9 cellular contexts compared by ENCODE assay signal in genomic region chr11:14422814-14423182, GRCh38.
A peak's percentile ranks its signal among the peaks of the same experiment; 100 is the strongest.
DNase-seq lines count a peak whose midpoint lies in the region; ATAC-seq and TF ChIP-seq lines count a peak whose summit lies in the region.
"Had no signal": no experiment of that assay in that cellular context is flagged by ENCODE, and none has a peak within 500 bp of the region (broad histone marks: within the 10 kb centered on the region; RNA-seq: fewer than 3 reads in every experiment).

No MANE protein-coding gene starts in this region.

- H3K4me2 ChIP-seq in IMR-90 (ENCODE audit: low read depth, low read length) (peak overlapping the region; percentile 40), mesendoderm (ENCODE audit: low read length) (peak overlapping the region; percentile 31)

- peak overlapping the region; percentile 99 for H2BK20ac ChIP-seq in IMR-90 (ENCODE audit: low read depth, low read length)

- H3K18ac ChIP-seq in IMR-90 (ENCODE audit: low read depth, low read length), result peak overlapping the region; percentile 43
- H3K18ac ChIP-seq in mesendoderm (ENCODE audit: low read length), result no peak overlapping the region

- H3K4me3 ChIP-seq in AG04450 (ENCODE audit: low read depth, low read length), result no peak overlapping the region
- no peak overlapping the region for H3K4me3 ChIP-seq in IMR-90 (ENCODE audit: insufficient read depth, low read depth, low read length)
- no peak overlapping the region for H3K4me3 ChIP-seq in ectodermal cell (ENCODE audit: insufficient read depth, low read depth, low read length)
- no peak overlapping the region for H3K4me3 ChIP-seq in mesendoderm (ENCODE audit: low read length)

- H3K27me3 ChIP-seq in AG04450 (ENCODE audit: control insufficient read depth, insufficient read depth, low read length) (no peaks in the 10 kb centered on the region), IMR-90 (ENCODE audit: control insufficient read depth, insufficient read depth, low read length) (no peaks in the 10 kb centered on the region), ectodermal cell (ENCODE audit: control insufficient read depth, insufficient read depth, low read length, poor library complexity, severe bottlenecking) (no peaks in the 10 kb centered on the region), mesendoderm (ENCODE audit: insufficient read depth, low read length, poor library complexity) (no peaks in the 10 kb centered on the region)

- H2BK5ac ChIP-seq in IMR-90 (ENCODE audit: low read depth, low read length, poor library complexity, severe bottlenecking) (peak overlapping the region; percentile 90), mesendoderm (ENCODE audit: low read length) (peak overlapping the region; percentile 49)

- H3K9ac ChIP-seq in IMR-90 (ENCODE audit: low read depth, low read length) (peak overlapping the region; percentile 2; the same call in 1 of the 2 replicates), mesendoderm (ENCODE audit: low read length) (peak overlapping the region; percentile 19)

- H4K20me1 ChIP-seq in IMR-90 (ENCODE audit: insufficient read depth, low read length), result no peaks in the 10 kb centered on the region

- intact Hi-C loops in IMR-90 (cut with micrococcal nuclease), result loop anchor here (2.0 to 5.0 kb wide), 2 partner anchors 40 to 64 kb away; partner anchors contain the start of gene RRAS2

- no TSS peak for BruUV-seq in IMR-90 (replicated peaks; lab: Mats Ljungman, UMichigan)

- H3K27ac ChIP-seq in AG04450 (ENCODE audit: low read depth, low read length) (peak overlapping the region; percentile 87), IMR-90 (ENCODE audit: insufficient read depth, low read length) (peak overlapping the region; percentile 67), ectodermal cell (ENCODE audit: insufficient read depth, low read depth, low read length, poor library complexity, severe bottlenecking) (peak overlapping the region; percentile 47), mesendoderm (ENCODE audit: low read depth, low read length) (no peak overlapping the region)
- H3K27ac ChIP-seq: C4-2B had no signal

- DNase-seq in AG04450 (ENCODE audit: low read depth, low spot score) (no peak), IMR-90 (no peak), mesendoderm (peak; percentile 85), NCI-H2081 (lab: John Stamatoyannopoulos, UW) (no peak), HuH-7 (ENCODE audit: low spot score) (no peak)

- peak overlapping the region; percentile 83 for H2AFZ ChIP-seq in IMR-90 (replicated peaks; ENCODE audit: low read length, poor library complexity)

- dilution Hi-C loops in IMR-90 (cut with HindIII; ENCODE audit: low sequenced_read_pairs, unreplicated experiment), result no loop called here

- TF ChIP-seq CTCF in AG04450 (IDR thresholded peaks at IDR 0.05; ENCODE audit: low read depth, low read length), result no peak
- TF ChIP-seq CTCF in IMR-90 (conservative IDR thresholded peaks at IDR 0.05; ENCODE audit: low read depth, low read length), result no peak

- CTCF ChIA-PET in AG04450 (lab: Charles Lee), result interaction anchor here (1.3 to 3.6 kb wide), 4 partner anchors 10 to 122 kb away, joined by 4 to 27 read pairs (median 7); no protein-coding TSS in a partner anchor
- CTCF ChIA-PET in IMR-90 (lab: Yijun Ruan, JAX), result interaction anchor here (1.2 to 2.3 kb wide), 3 partner anchors 9 to 123 kb away, joined by 4 to 6 read pairs (median 5); no protein-coding TSS in a partner anchor

- peak overlapping the region; percentile 98 for H4K91ac ChIP-seq in IMR-90 (ENCODE audit: insufficient read depth, low read depth, low read length)

- no peaks in the 10 kb centered on the region for H3K9me3 ChIP-seq in AG04450 (ENCODE audit: control insufficient read depth, insufficient read depth, low read length)
- no peaks in the 10 kb centered on the region for H3K9me3 ChIP-seq in IMR-90 (ENCODE audit: control insufficient read depth, insufficient read depth, low read length)
- H3K9me3 ChIP-seq in ectodermal cell (ENCODE audit: control insufficient read depth, low read length), result no peaks in the 10 kb centered on the region

- H2AK9ac ChIP-seq in IMR-90 (replicated peaks; ENCODE audit: low read depth, low read length, poor library complexity), result peak overlapping the region; percentile 85

- H2BK120ac ChIP-seq in IMR-90 (ENCODE audit: low read depth, low read length) (peak overlapping the region; percentile 100), mesendoderm (ENCODE audit: low read depth, low read length) (no peak overlapping the region)

- H3K4me1 ChIP-seq in IMR-90 (ENCODE audit: control insufficient read depth, insufficient read depth, low read length), result peaks cover 16% of the 10 kb centered on the region
- H3K4me1 ChIP-seq in ectodermal cell (ENCODE audit: control insufficient read depth, insufficient read depth, low read length), result peaks cover 18% of the 10 kb centered on the region
- H3K4me1 ChIP-seq in mesendoderm (ENCODE audit: control insufficient read depth, low read depth, low read length), result peaks cover 9% of the 10 kb centered on the region

- H3K36me3 ChIP-seq in IMR-90 (ENCODE audit: control insufficient read depth, insufficient read depth, low read length) (no peaks in the 10 kb centered on the region), ectodermal cell (ENCODE audit: control insufficient read depth, insufficient read depth, low read length) (no peaks in the 10 kb centered on the region), mesendoderm (ENCODE audit: control insufficient read depth, insufficient read depth, low read length) (no peaks in the 10 kb centered on the region)

- peaks cover 13% of the 10 kb centered on the region for H3K9me1 ChIP-seq in IMR-90 (ENCODE audit: insufficient read depth, low read length)

- peak overlapping the region; percentile 33; the same call in 1 of the 2 replicates for H4K5ac ChIP-seq in IMR-90 (ENCODE audit: low read depth, low read length)
- no peak overlapping the region for H4K5ac ChIP-seq in mesendoderm (ENCODE audit: low read length)

- H4K8ac ChIP-seq in IMR-90 (ENCODE audit: low read depth in 2 of 2, low read length in 2 of 2), result peak overlapping the region; percentile 94 to 96
- no peak overlapping the region for H4K8ac ChIP-seq in mesendoderm (ENCODE audit: low read depth, low read length)

- ATAC-seq in IMR-90 (ENCODE audit: low read depth) (peak; percentile 5), GM19397 (IDR thresholded peaks at IDR 0.05; ENCODE audit: unreplicated experiment) (no peak), GM18909 (IDR thresholded peaks at IDR 0.05; ENCODE audit: poor library complexity, unreplicated experiment) (no peak)

- TF ChIP-seq POLR2A in IMR-90 (IDR thresholded peaks at IDR 0.05; ENCODE audit: low read depth, low read length), result no peak

- TF ChIP-seq RAD21 in IMR-90 (IDR thresholded peaks at IDR 0.05; ENCODE audit: low read length), result no peak

- H3K79me2 ChIP-seq in mesendoderm (ENCODE audit: control insufficient read depth, insufficient read depth, low read length), result no peaks in the 10 kb centered on the region

- H3K79me1 ChIP-seq in IMR-90 (ENCODE audit: low read depth in 1 of 2, low read length in 2 of 2) (peaks cover 0 to 9% of the 10 kb centered on the region in 2 experiments; a peak in 1 of 4 replicates), mesendoderm (ENCODE audit: low read length) (no peaks in the 10 kb centered on the region)

- POLR2A ChIA-PET in AG04450 (lab: Yijun Ruan, JAX), result interaction anchor here (0.6 to 2.5 kb wide), 20 partner anchors 10 to 164 kb away, joined by 3 to 28 read pairs (median 5); no protein-coding TSS in a partner anchor
- POLR2A ChIA-PET in IMR-90 (lab: Charles Lee; ENCODE audit: unreplicated experiment), result interaction anchor here (0.6 to 1.1 kb wide), 3 partner anchors 10 to 59 kb away, joined by 3 to 5 read pairs (median 4); no protein-coding TSS in a partner anchor

- H3K23ac ChIP-seq in IMR-90 (ENCODE audit: low read depth, low read length) (peak overlapping the region; percentile 89), mesendoderm (ENCODE audit: low read length) (no peak overlapping the region)

- H3K14ac ChIP-seq in IMR-90 (replicated peaks; ENCODE audit: low read depth, low read length), result peak overlapping the region; percentile 73

- H2AK5ac ChIP-seq in IMR-90 (ENCODE audit: low read depth, low read length) (peak overlapping the region; percentile 81), mesendoderm (ENCODE audit: low read length) (no peak overlapping the region)

- in situ Hi-C loops in IMR-90 (cut with MboI; ENCODE audit: low sequenced_read_pairs), result no loop called here

- H2BK15ac ChIP-seq in IMR-90 (ENCODE audit: low read depth, low read length), result peak overlapping the region; percentile 17
- no peak overlapping the region for H2BK15ac ChIP-seq in mesendoderm (replicated peaks; ENCODE audit: low read depth)

- WGBS in IMR-90 (ENCODE audit: extremely low coverage in 2 of 2, insufficient read length in 1 of 2), 2 experiments, result no CpG with 5 or more reads among the region's 2 CpGs
- 23 to 25% methylated on average over 1 to 2 of the region's 2 CpGs for WGBS in ectodermal cell, 2 experiments
- no CpG with 5 or more reads among the region's 2 CpGs for WGBS in mesendoderm (ENCODE audit: extremely low coverage, insufficient coverage, low lambda C conversion rate)

- H3K56ac ChIP-seq in IMR-90 (ENCODE audit: extremely low read depth, insufficient read depth, low read length) (peak overlapping the region; percentile 94), mesendoderm (ENCODE audit: low read length) (peak overlapping the region; percentile 68)

- H3K4ac ChIP-seq in IMR-90 (ENCODE audit: low read depth, low read length) (peak overlapping the region; percentile 94), mesendoderm (ENCODE audit: low read depth, low read length) (no peak overlapping the region)

TF ChIP-seq in IMR-90, 13 proteins besides CTCF, POLR2A, EP300 and RAD21:
- TF ChIP-seq RCOR1 (IDR thresholded peaks at IDR 0.05; ENCODE audit: insufficient replicate concordance, low read length), result no peak
- 0 out of 2 replicates have a peak, but pooled peaks have one; percentile 11 for TF ChIP-seq MXI1 (IDR thresholded peaks at IDR 0.05; ENCODE audit: borderline replicate concordance, low read depth, low read length)
